Comparison of ENCODE assay signal across 1 cellular context in genomic region chr11:5151713-5152153, GRCh38.
TF ChIP-seq lines count a peak whose summit lies in the region.

No MANE protein-coding gene starts in this region.

TF ChIP-seq in K562, 482 proteins besides CTCF, POLR2A, EP300 and RAD21 (continued from another document and continues in another):
- TF ChIP-seq NKRF (IDR thresholded peaks at IDR 0.05; ENCODE audit: borderline replicate concordance) (no peak), PHB (CRISPR knock-in tag; IDR thresholded peaks at IDR 0.05) (no peak), RCOR1 (IDR thresholded peaks at IDR 0.05; ENCODE audit: borderline replicate concordance in 1 of 2, low read depth in 2 of 2, low read length in 2 of 2) (peak; percentile 83 to 85), PYGO2 (tag; IDR thresholded peaks at IDR 0.05) (no peak), ZFP36 (IDR thresholded peaks at IDR 0.05; ENCODE audit: low read depth, low read length, partially characterized antibody) (no peak), DNMT1 (IDR thresholded peaks at IDR 0.05) (no peak), CREB3L1 (IDR thresholded peaks at IDR 0.05; ENCODE audit: borderline replicate concordance, low read depth) (no peak), RAD51 (IDR thresholded peaks at IDR 0.05; ENCODE audit: borderline replicate concordance, low read depth) (peak; percentile 28; the same call in 1 of the 2 replicates), MAFF (IDR thresholded peaks at IDR 0.05; ENCODE audit: low read length) (no peak; the same call in 1 of the 2 replicates), ZNF583 (CRISPR knock-in tag; IDR thresholded peaks at IDR 0.05) (peak; percentile 68; the same call in 1 of the 2 replicates), CUX1 (CRISPR knock-in tag; IDR thresholded peaks at IDR 0.05) (0 out of 2 replicates have a peak, but pooled peaks have one; percentile 65), NR2F6 (CRISPR knock-in tag; IDR thresholded peaks at IDR 0.05) (no peak), BDP1 (IDR thresholded peaks at IDR 0.05; ENCODE audit: insufficient read depth, insufficient read length) (no peak), ZNF76 (CRISPR knock-in tag; IDR thresholded peaks at IDR 0.05; ENCODE audit: borderline replicate concordance) (no peak), BCLAF1 (IDR thresholded peaks at IDR 0.05; ENCODE audit: borderline replicate concordance in 1 of 2, control insufficient read depth in 1 of 2, low read depth in 2 of 2, low read length in 1 of 2) (no peak), E2F3 (CRISPR knock-in tag; IDR thresholded peaks at IDR 0.05) (no peak), CBX5 (IDR thresholded peaks at IDR 0.05; ENCODE audit: borderline replicate concordance, low read depth) (0 out of 2 replicates have a peak, but pooled peaks have one; percentile 7), CGGBP1 (CRISPR knock-in tag; IDR thresholded peaks at IDR 0.05) (no peak), RNF219 (CRISPR knock-in tag; IDR thresholded peaks at IDR 0.05) (no peak), MYBL2 (IDR thresholded peaks at IDR 0.05; ENCODE audit: low read depth) (peak; percentile 58), MYBL2 (CRISPR knock-in tag; IDR thresholded peaks at IDR 0.05; ENCODE audit: borderline replicate concordance) (no peak), ZNF124 (CRISPR knock-in tag; IDR thresholded peaks at IDR 0.05) (no peak), HMG20B (CRISPR knock-in tag; IDR thresholded peaks at IDR 0.05) (no peak), ZNF79 (CRISPR knock-in tag; IDR thresholded peaks at IDR 0.05; ENCODE audit: low read depth) (no peak), CEBPZ (IDR thresholded peaks at IDR 0.05; ENCODE audit: borderline replicate concordance, low read depth, low read length) (no peak), FUS (optimal IDR thresholded peaks at IDR 0.05; ENCODE audit: low read depth, low read length) (no peak), LEF1 (IDR thresholded peaks at IDR 0.05) (peak; percentile 69), NONO (IDR thresholded peaks at IDR 0.05; ENCODE audit: low read depth in 2 of 2, low read length in 1 of 2) (no peak), ZNF589 (CRISPR knock-in tag; IDR thresholded peaks at IDR 0.05; ENCODE audit: low read depth) (peak; percentile 69; the same call in 1 of the 2 replicates), MYC (IDR thresholded peaks at IDR 0.05; ENCODE audit: low read depth, low read length) (peak; percentile 79), MYC (CRISPR knock-in tag; IDR thresholded peaks at IDR 0.05; ENCODE audit: borderline replicate concordance, low read depth) (no peak), CHD2 (IDR thresholded peaks at IDR 0.05; ENCODE audit: low read depth, low read length) (0 out of 2 replicates have a peak, but pooled peaks have one; percentile 11), ARHGAP35 (IDR thresholded peaks at IDR 0.05; ENCODE audit: partially characterized antibody) (no peak), PML (IDR thresholded peaks at IDR 0.05; ENCODE audit: low read length) (peak; percentile 96), ZFP30 (CRISPR knock-in tag; IDR thresholded peaks at IDR 0.05; ENCODE audit: borderline replicate concordance) (no peak), ZNF780A (CRISPR knock-in tag; IDR thresholded peaks at IDR 0.05) (no peak), ZNF395 (CRISPR knock-in tag; IDR thresholded peaks at IDR 0.05) (peak; percentile 91; the same call in 1 of the 2 replicates), NFRKB (IDR thresholded peaks at IDR 0.05; ENCODE audit: low read depth) (no peak), ATF4 (CRISPR knock-in tag; IDR thresholded peaks at IDR 0.05) (peak; percentile 64)
